1 cellular context compared by ENCODE assay signal in the genomic region with DNA sequence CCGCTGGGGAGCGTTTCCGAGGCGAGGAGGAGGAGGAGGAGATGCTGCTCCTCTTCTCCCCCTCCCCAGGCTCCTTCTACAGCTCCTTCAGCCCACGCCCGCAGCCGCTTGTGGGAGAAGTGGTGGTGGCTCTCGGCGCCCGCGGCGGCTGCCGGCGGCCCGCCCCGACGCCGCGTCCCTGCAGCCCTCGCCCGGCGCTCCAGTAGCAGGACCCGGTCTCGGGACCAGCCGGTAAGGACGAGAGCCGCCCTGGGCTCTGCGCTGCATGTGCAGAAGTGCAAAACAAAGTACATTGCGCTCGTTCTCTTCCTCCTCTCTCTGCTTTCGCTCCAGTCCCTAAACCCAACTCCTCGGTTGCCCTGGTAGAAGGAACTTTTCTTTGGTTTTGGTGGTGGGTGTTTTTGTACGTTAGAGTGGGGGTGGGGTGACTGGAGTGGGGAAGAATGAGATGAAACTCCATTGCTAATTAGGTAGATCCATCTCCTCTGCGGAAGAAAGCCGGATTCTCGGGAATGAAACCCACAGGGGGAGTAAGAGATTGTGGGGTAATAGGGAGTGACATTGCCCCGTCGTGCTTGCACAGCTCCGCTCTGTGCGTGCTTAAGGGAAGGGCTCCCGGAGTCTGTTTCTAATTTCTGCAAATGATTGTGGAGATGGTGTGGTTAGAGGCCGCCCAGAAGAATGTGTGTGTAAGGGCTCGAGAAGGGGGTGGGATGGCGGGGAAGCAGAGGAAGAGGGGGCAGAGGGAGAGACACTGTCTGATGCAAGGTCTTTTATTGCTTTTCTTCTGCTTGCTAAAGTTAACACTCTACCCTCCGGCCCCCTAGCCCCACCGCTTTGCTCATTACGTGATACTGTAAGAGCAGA.
A peak's percentile ranks its signal among the peaks of the same experiment; 100 is the strongest.
TF ChIP-seq lines count a peak whose summit lies in the region.

No MANE protein-coding gene starts in this region.

TF ChIP-seq in IMR-90, 13 proteins besides CTCF, POLR2A, EP300 and RAD21 (continued from another document):
- TF ChIP-seq, protein P1, sequence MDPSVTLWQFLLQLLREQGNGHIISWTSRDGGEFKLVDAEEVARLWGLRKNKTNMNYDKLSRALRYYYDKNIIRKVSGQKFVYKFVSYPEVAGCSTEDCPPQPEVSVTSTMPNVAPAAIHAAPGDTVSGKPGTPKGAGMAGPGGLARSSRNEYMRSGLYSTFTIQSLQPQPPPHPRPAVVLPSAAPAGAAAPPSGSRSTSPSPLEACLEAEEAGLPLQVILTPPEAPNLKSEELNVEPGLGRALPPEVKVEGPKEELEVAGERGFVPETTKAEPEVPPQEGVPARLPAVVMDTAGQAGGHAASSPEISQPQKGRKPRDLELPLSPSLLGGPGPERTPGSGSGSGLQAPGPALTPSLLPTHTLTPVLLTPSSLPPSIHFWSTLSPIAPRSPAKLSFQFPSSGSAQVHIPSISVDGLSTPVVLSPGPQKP (IDR thresholded peaks at IDR 0.05; ENCODE audit: borderline replicate concordance, low read depth, low read length): no peak
- TF ChIP-seq SMC3 (IDR thresholded peaks at IDR 0.05; ENCODE audit: low read depth, low read length) (no peak), RCOR1 (IDR thresholded peaks at IDR 0.05; ENCODE audit: insufficient replicate concordance, low read length) (peak; percentile 43), NFE2L2 (IDR thresholded peaks at IDR 0.05; ENCODE audit: low read depth, low read length) (no peak), MXI1 (IDR thresholded peaks at IDR 0.05; ENCODE audit: borderline replicate concordance, low read depth, low read length) (0 out of 2 replicates have a peak, but pooled peaks have one; percentile 10), MAZ (IDR thresholded peaks at IDR 0.05; ENCODE audit: borderline replicate concordance, low read depth, low read length) (peak; percentile 26; the same call in 1 of the 2 replicates), MAFK (IDR thresholded peaks at IDR 0.05; ENCODE audit: low read depth, low read length) (no peak), RFX5 (IDR thresholded peaks at IDR 0.05; ENCODE audit: low read depth, low read length) (no peak), CEBPB (IDR thresholded peaks at IDR 0.05; ENCODE audit: low read depth, low read length) (peak; percentile 2; the same call in 1 of the 2 replicates)
- TF ChIP-seq, protein P2, sequence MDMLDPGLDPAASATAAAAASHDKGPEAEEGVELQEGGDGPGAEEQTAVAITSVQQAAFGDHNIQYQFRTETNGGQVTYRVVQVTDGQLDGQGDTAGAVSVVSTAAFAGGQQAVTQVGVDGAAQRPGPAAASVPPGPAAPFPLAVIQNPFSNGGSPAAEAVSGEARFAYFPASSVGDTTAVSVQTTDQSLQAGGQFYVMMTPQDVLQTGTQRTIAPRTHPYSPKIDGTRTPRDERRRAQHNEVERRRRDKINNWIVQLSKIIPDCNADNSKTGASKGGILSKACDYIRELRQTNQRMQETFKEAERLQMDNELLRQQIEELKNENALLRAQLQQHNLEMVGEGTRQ (IDR thresholded peaks at IDR 0.05; ENCODE audit: low read depth, low read length): no peak
TF ChIP-seq in IMR-90: peak in this region for 4.
